ENCODE assay signal across 1 cellular context in the genomic region with DNA sequence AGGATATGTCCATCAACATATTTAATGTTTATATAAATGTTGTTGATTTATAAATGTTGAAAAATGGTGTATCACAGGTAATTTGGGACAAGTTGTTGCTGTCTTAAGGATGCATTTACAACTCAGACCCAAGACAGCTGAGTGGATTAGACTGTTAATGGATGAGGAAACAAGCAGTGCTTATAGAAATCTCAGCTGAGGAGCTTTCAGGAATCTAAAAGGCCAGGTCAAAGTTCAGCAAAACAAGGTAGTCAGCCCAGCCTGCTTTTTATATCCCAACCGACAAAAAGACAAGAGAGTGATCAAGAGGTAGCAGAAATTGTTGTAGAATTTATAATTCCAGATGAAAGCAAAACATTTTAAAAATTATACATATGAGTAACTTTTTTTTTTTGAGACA.
A peak's percentile ranks its signal among the peaks of the same experiment; 100 is the strongest.
TF ChIP-seq lines count a peak whose summit lies in the region.

No MANE protein-coding gene starts in this region.

TF ChIP-seq in HepG2, 621 proteins besides CTCF, POLR2A, EP300 and RAD21:
- TF ChIP-seq SMARCE1 (IDR thresholded peaks at IDR 0.05; ENCODE audit: borderline replicate concordance) (no peak), ZNF543 (CRISPR knock-in tag; IDR thresholded peaks at IDR 0.05) (no peak), ZNF460 (CRISPR knock-in tag; IDR thresholded peaks at IDR 0.05; ENCODE audit: borderline replicate concordance) (no peak), RCOR2 (CRISPR knock-in tag; IDR thresholded peaks at IDR 0.05) (no peak), ZNF12 (CRISPR knock-in tag; IDR thresholded peaks at IDR 0.05) (peak; percentile 78), ELF3 (CRISPR knock-in tag; IDR thresholded peaks at IDR 0.05) (no peak), GMEB2 (CRISPR knock-in tag; IDR thresholded peaks at IDR 0.05; ENCODE audit: low read depth) (no peak), KDM3A (CRISPR knock-in tag; IDR thresholded peaks at IDR 0.05; ENCODE audit: low read depth) (no peak), DPF2 (CRISPR knock-in tag; IDR thresholded peaks at IDR 0.05; ENCODE audit: borderline replicate concordance, low read depth) (no peak), HMGXB3 (CRISPR knock-in tag; IDR thresholded peaks at IDR 0.05; ENCODE audit: borderline replicate concordance) (no peak), CENPT (CRISPR knock-in tag; IDR thresholded peaks at IDR 0.05; ENCODE audit: low read depth) (no peak), HOXD1 (CRISPR knock-in tag; IDR thresholded peaks at IDR 0.05) (no peak), ZFP37 (CRISPR knock-in tag; IDR thresholded peaks at IDR 0.05; ENCODE audit: borderline replicate concordance) (no peak), ZNF350 (CRISPR knock-in tag; IDR thresholded peaks at IDR 0.05; ENCODE audit: borderline replicate concordance, low read depth) (no peak), HNF4A (CRISPR knock-in tag; IDR thresholded peaks at IDR 0.05) (peak; percentile 30), SMAD9 (CRISPR knock-in tag; IDR thresholded peaks at IDR 0.05) (no peak), SP140L (CRISPR knock-in tag; IDR thresholded peaks at IDR 0.05; ENCODE audit: borderline replicate concordance) (no peak), KAT2B (IDR thresholded peaks at IDR 0.05; ENCODE audit: borderline replicate concordance, low read depth, low read length) (no peak), ZBTB14 (CRISPR knock-in tag; IDR thresholded peaks at IDR 0.05) (no peak), PHF5A (CRISPR knock-in tag; IDR thresholded peaks at IDR 0.05; ENCODE audit: low read depth, unreplicated experiment) (no peak), SNAPC4 (CRISPR knock-in tag; IDR thresholded peaks at IDR 0.05) (no peak), PCBP2 (optimal IDR thresholded peaks at IDR 0.05; ENCODE audit: low read depth, low read length, poor library complexity, severe bottlenecking) (no peak)
- TF ChIP-seq, protein P1, sequence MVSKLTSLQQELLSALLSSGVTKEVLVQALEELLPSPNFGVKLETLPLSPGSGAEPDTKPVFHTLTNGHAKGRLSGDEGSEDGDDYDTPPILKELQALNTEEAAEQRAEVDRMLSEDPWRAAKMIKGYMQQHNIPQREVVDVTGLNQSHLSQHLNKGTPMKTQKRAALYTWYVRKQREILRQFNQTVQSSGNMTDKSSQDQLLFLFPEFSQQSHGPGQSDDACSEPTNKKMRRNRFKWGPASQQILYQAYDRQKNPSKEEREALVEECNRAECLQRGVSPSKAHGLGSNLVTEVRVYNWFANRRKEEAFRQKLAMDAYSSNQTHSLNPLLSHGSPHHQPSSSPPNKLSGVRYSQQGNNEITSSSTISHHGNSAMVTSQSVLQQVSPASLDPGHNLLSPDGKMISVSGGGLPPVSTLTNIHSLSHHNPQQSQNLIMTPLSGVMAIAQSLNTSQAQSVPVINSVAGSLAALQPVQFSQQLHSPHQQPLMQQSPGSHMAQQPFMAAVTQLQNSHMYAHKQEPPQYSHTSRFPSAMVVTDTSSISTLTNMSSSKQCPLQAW (CRISPR knock-in tag; IDR thresholded peaks at IDR 0.05): no peak
- TF ChIP-seq, protein P2, sequence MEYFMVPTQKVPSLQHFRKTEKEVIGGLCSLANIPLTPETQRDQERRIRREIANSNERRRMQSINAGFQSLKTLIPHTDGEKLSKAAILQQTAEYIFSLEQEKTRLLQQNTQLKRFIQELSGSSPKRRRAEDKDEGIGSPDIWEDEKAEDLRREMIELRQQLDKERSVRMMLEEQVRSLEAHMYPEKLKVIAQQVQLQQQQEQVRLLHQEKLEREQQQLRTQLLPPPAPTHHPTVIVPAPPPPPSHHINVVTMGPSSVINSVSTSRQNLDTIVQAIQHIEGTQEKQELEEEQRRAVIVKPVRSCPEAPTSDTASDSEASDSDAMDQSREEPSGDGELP (IDR thresholded peaks at IDR 0.05; ENCODE audit: borderline replicate concordance, low read depth): peak; percentile 41; the same call in 1 of the 2 replicates
- TF ChIP-seq, protein P3, sequence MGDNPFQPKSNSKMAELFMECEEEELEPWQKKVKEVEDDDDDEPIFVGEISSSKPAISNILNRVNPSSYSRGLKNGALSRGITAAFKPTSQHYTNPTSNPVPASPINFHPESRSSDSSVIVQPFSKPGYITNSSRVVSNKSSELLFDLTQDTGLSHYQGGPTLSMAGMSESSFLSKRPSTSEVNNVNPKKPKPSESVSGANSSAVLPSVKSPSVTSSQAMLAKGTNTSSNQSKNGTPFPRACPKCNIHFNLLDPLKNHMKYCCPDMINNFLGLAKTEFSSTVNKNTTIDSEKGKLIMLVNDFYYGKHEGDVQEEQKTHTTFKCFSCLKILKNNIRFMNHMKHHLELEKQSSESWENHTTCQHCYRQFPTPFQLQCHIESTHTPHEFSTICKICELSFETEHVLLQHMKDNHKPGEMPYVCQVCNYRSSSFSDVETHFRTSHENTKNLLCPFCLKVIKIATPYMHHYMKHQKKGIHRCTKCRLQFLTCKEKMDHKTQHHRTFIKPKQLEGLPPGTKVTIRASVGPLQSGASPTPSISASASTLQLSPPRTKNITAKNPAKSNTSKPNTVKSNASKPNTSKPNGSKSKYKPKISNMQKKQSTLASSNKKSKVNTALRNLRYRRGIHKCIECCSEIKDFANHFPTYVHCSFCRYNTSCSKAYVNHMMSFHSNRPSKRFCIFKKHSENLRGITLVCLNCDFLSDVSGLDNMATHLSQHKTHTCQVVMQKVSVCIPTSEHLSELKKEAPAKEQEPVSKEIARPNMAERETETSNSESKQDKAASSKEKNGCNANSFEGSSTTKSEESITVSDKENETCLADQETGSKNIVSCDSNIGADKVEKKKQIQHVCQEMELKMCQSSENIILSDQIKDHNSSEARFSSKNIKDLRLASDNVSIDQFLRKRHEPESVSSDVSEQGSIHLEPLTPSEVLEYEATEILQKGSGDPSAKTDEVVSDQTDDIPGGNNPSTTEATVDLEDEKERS (CRISPR knock-in tag; IDR thresholded peaks at IDR 0.05): no peak
